In the genomic region with DNA sequence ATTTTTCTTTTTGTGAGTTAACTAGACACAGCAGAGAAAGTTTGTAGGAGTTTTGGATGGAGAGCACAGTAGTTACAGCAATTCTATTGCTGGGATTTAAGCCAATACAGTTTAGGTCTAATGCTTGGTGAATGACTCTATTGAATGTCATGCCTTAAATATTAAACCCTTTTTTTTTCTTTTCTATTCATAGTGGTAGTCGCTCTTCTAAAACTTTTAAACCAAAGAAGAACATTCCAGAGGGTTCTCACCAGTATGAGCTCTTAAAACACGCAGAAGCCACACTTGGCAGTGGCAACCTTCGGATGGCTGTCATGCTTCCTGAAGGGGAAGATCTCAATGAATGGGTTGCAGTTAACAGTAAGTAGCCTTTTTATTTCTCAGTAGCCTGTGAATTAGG, we compare ENCODE assay signal across 18 cellular contexts. TPM values are rescaled to one million over a fixed set of nuclear protein-coding genes. Genes with fewer than 3 reads are reported as not detected.
DNase-seq lines count a peak whose midpoint lies in the region; ATAC-seq and TF ChIP-seq lines count a peak whose summit lies in the region.
"Had no signal": no experiment of that assay in that cellular context is flagged by ENCODE, and none has a peak within 500 bp of the region (broad histone marks: within the 10 kb centered on the region; RNA-seq: fewer than 3 reads in every experiment).

No MANE protein-coding gene starts in this region.

- 73 to 82% methylated on average over 3 of the region's 3 CpGs for WGBS in lower leg skin, 2 donors

- peaks cover 9% of the 10 kb centered on the region for H3K36me3 Mint-ChIP-seq in activated T-helper 2 cell treated with anti-CD3 and anti-CD28 coated beads, Interferon-gamma antibody, Interleukin-2, Interleukin-4, amounts not matched to agents 10 μg/mL and 5 μg/mL and 100 μg/mL, durations not matched to agents 14 hours and 24 hours and 36 hours (ENCODE audit: low read depth)

- no peaks in the 10 kb centered on the region for H3K27me3 Mint-ChIP-seq in activated T-helper 2 cell treated with anti-CD3 and anti-CD28 coated beads, Interferon-gamma antibody, Interleukin-2, Interleukin-4, amounts not matched to agents 10 μg/mL and 5 μg/mL and 100 μg/mL, durations not matched to agents 14 hours and 24 hours and 36 hours (ENCODE audit: low read depth)
- H3K27me3 Mint-ChIP-seq: stimulated activated naive CD8-positive, alpha-beta T cell treated with anti-CD3 and anti-CD28 coated beads, Interleukin-15, Interleukin-2, amounts not matched to agents 100 ng/mL and 50 ng/mL, for 24 hours had no signal

- peaks cover 5% of the 10 kb centered on the region for H3K4me1 Mint-ChIP-seq in activated T-helper 2 cell treated with anti-CD3 and anti-CD28 coated beads, Interferon-gamma antibody, Interleukin-2, Interleukin-4, amounts not matched to agents 10 μg/mL and 5 μg/mL and 100 μg/mL, durations not matched to agents 14 hours and 24 hours and 36 hours (ENCODE audit: low read depth)

- POLR2A ChIA-PET in AG04449 (lab: Yijun Ruan, JAX) = interaction anchor here (0.6 to 0.8 kb wide), 2 partner anchors 13 to 36 kb away, joined by 3 to 4 read pairs; no protein-coding TSS in a partner anchor

- H3K4me3 ChIP-seq in AG04449 (ENCODE audit: low read depth, low read length) = no peak overlapping the region
- H3K4me3 ChIP-seq in cardiac fibroblast (replicated peaks in 1 of 2; ENCODE audit: low read depth in 2 of 2, low read length in 2 of 2) = no peak overlapping the region
- no peak overlapping the region for H3K4me3 ChIP-seq in lower leg skin (ENCODE audit: low read depth, poor library complexity, severe bottlenecking)
- H3K4me3 ChIP-seq: breast epithelium had no signal

- DNase-seq in AG04449 (ENCODE audit: low read depth, low spot score) (peak; percentile 86), HS-5 (ENCODE audit: low read depth) (peak; percentile 18), cardiac fibroblast (ENCODE audit: low read depth in 2 of 2) (peak; percentile 28 to 87), kidney glomerular epithelial cell (lab: John Stamatoyannopoulos, UW) (peak; percentile 12), lower leg skin (ENCODE audit: low spot score in 2 of 2) (no peak)
- DNase-seq in activated T-helper 2 cell treated with anti-CD3 and anti-CD28 coated beads, Interferon-gamma antibody, Interleukin-2, Interleukin-4, amounts not matched to agents 10 μg/mL and 5 μg/mL and 100 μg/mL, durations not matched to agents 14 hours and 24 hours and 36 hours (ENCODE audit: low spot score) = no peak
- DNase-seq: 8988T; activated CD8-positive, alpha-beta memory T cell treated with anti-CD3 and anti-CD28 coated beads for 24 hours; activated effector memory CD4-positive, alpha-beta T cell treated with anti-CD3 and anti-CD28 coated beads, Interleukin-2, amount 50 U/mL, for 16 hours; COR-L47; left cardiac atrium; MV-4-11; SW 1271 had no signal

- no peak overlapping the region for H3K4me3 Mint-ChIP-seq in activated T-helper 2 cell treated with anti-CD3 and anti-CD28 coated beads, Interferon-gamma antibody, Interleukin-2, Interleukin-4, amounts not matched to agents 10 μg/mL and 5 μg/mL and 100 μg/mL, durations not matched to agents 14 hours and 24 hours and 36 hours (ENCODE audit: low read depth)
- H3K4me3 Mint-ChIP-seq: stimulated activated naive CD8-positive, alpha-beta T cell treated with anti-CD3 and anti-CD28 coated beads, Interleukin-15, Interleukin-2, amounts not matched to agents 100 ng/mL and 50 ng/mL, for 24 hours had no signal

- TF ChIP-seq POLR2A in lower leg skin (IDR thresholded peaks at IDR 0.05) = no peak

- no peak overlapping the region for H3K27ac Mint-ChIP-seq in activated T-helper 2 cell treated with anti-CD3 and anti-CD28 coated beads, Interferon-gamma antibody, Interleukin-2, Interleukin-4, amounts not matched to agents 10 μg/mL and 5 μg/mL and 100 μg/mL, durations not matched to agents 14 hours and 24 hours and 36 hours
- H3K27ac Mint-ChIP-seq: stimulated activated naive CD8-positive, alpha-beta T cell treated with anti-CD3 and anti-CD28 coated beads, Interleukin-15, Interleukin-2, amounts not matched to agents 100 ng/mL and 50 ng/mL, for 24 hours had no signal

- intact Hi-C loops in activated T-helper 2 cell treated with anti-CD3 and anti-CD28 coated beads, Interferon-gamma antibody, Interleukin-2, Interleukin-4, amounts not matched to agents 10 μg/mL and 5 μg/mL and 100 μg/mL, durations not matched to agents 14 hours and 24 hours and 36 hours (cut with micrococcal nuclease) = no loop called here
- intact Hi-C loops in lower leg skin (cut with DNase I; ENCODE audit: low total_unique reads) = no loop called here

- TF ChIP-seq CTCF in AG04449 (IDR thresholded peaks at IDR 0.05; ENCODE audit: insufficient read depth, low read length, missing control alignments) = no peak
- no peak for TF ChIP-seq CTCF in cardiac fibroblast (IDR thresholded peaks at IDR 0.05; ENCODE audit: low read depth, low read length)
- TF ChIP-seq CTCF in lower leg skin (IDR thresholded peaks at IDR 0.05) = no peak

- CTCF ChIA-PET in AG04449 (lab: Yijun Ruan, JAX) = interaction anchor here (1.1 to 1.5 kb wide), 2 partner anchors 9 to 51 kb away, joined by 3 to 5 read pairs; no protein-coding TSS in a partner anchor

- no peak for ATAC-seq in GM19351 (IDR thresholded peaks at IDR 0.05; ENCODE audit: unreplicated experiment)
- no peak for ATAC-seq in GM18870 (IDR thresholded peaks at IDR 0.05; ENCODE audit: unreplicated experiment)
- ATAC-seq: HepG2, left cardiac atrium had no signal

- H3K9me3 Mint-ChIP-seq in activated T-helper 2 cell treated with anti-CD3 and anti-CD28 coated beads, Interferon-gamma antibody, Interleukin-2, Interleukin-4, amounts not matched to agents 10 μg/mL and 5 μg/mL and 100 μg/mL, durations not matched to agents 14 hours and 24 hours and 36 hours = no peaks in the 10 kb centered on the region
- H3K9me3 Mint-ChIP-seq: stimulated activated naive CD8-positive, alpha-beta T cell treated with anti-CD3 and anti-CD28 coated beads, Interleukin-15, Interleukin-2, amounts not matched to agents 100 ng/mL and 50 ng/mL, for 24 hours had no signal

RNA-seq across cellular contexts. Expression of a gene that starts 34.8 kb away (rescaled TPM):
- total RNA-seq in activated T-helper 2 cell treated with anti-CD3 and anti-CD28 coated beads, Interferon-gamma antibody, Interleukin-2, Interleukin-4, amounts not matched to agents 10 μg/mL and 5 μg/mL and 100 μg/mL, durations not matched to agents 14 hours and 24 hours and 36 hours = 35.1 and 35.3 TPM in 2 replicates
- 10 to 100 TPM; 21.1 to 30.4 (median 24.9) TPM for total RNA-seq in lower leg skin

RNA-seq across cellular contexts. Expression of a gene that starts 56.5 kb away (rescaled TPM):
- total RNA-seq in activated T-helper 2 cell treated with anti-CD3 and anti-CD28 coated beads, Interferon-gamma antibody, Interleukin-2, Interleukin-4, amounts not matched to agents 10 μg/mL and 5 μg/mL and 100 μg/mL, durations not matched to agents 14 hours and 24 hours and 36 hours = 27.0 and 28.1 TPM in 2 replicates
- total RNA-seq in lower leg skin = 10 to 100 TPM in 3 of 4 donors, 1 to 10 TPM in 1; 8.6 to 14.6 (median 12.2) TPM

Comparison
In these comparisons a context has a peak if more than half of its experiments do, and no peak if none do; other contexts are left out.
1. DNase-seq: peak in AG04449 (single experiment), HS-5 (single experiment), cardiac fibroblast (2 of 2) and kidney glomerular epithelial cell (single experiment); none in activated T-helper 2 cell treated with anti-CD3 and anti-CD28 coated beads, Interferon-gamma antibody, Interleukin-2, Interleukin-4, amounts not matched to agents 10 μg/mL and 5 μg/mL and 100 μg/mL, durations not matched to agents 14 hours and 24 hours and 36 hours (single experiment) and lower leg skin (0 of 2).